ENCODE assay signal across 8 cellular contexts in genomic region chr11:46918778-46919513, GRCh38. TPM values are rescaled to one million over a fixed set of nuclear protein-coding genes. Genes with fewer than 3 reads are reported as not detected.
A peak's percentile ranks its signal among the peaks of the same experiment; 100 is the strongest.
DNase-seq lines count a peak whose midpoint lies in the region; ATAC-seq, FAIRE-seq and TF ChIP-seq lines count a peak whose summit lies in the region.

No MANE protein-coding gene starts in this region.

- H3K4ac ChIP-seq in mesenchymal stem cell (ENCODE audit: low read depth in 1 of 2, low read length in 2 of 2), result peak overlapping the region in 1 of 2 experiments; percentile 76

- DNase-seq in activated naive CD4-positive, alpha-beta T cell treated with Interleukin-2 at 50 U/mL for 16 hours, result no peak
- DNase-seq in astrocyte (ENCODE audit: low read depth), result no peak
- peak; percentile 32 for DNase-seq in mesenchymal stem cell
- no peak for DNase-seq in upper lobe of right lung
- no peak for DNase-seq in A172 (ENCODE audit: low spot score)
- no peak for DNase-seq in HK-2 (ENCODE audit: unreplicated experiment)

- no peaks in the 10 kb centered on the region for H3K9me3 Mint-ChIP-seq in activated naive CD4-positive, alpha-beta T cell treated with anti-CD3 and anti-CD28 coated beads, Interleukin-2, amount 50 U/mL, for 24 hours
- H3K9me3 Mint-ChIP-seq in astrocyte (ENCODE audit: unreplicated experiment), result no peaks in the 10 kb centered on the region

- H3K27me3 ChIP-seq in astrocyte (ENCODE audit: insufficient read depth, low read length) (no peaks in the 10 kb centered on the region), mesenchymal stem cell (ENCODE audit: control insufficient read depth in 1 of 2, insufficient read depth in 1 of 2, low read length in 2 of 2) (no peaks in the 10 kb centered on the region), upper lobe of right lung (peaks cover 26% of the 10 kb centered on the region)

- H2BK120ac ChIP-seq in mesenchymal stem cell (ENCODE audit: low read depth, low read length), result peak overlapping the region; percentile 71

- no peaks in the 10 kb centered on the region for H3K36me3 Mint-ChIP-seq in activated naive CD4-positive, alpha-beta T cell treated with anti-CD3 and anti-CD28 coated beads, Interleukin-2, amount 50 U/mL, for 24 hours
- H3K36me3 Mint-ChIP-seq in astrocyte (ENCODE audit: low read depth, unreplicated experiment), result no peaks in the 10 kb centered on the region

- H3K4me3 ChIP-seq in astrocyte (ENCODE audit: insufficient read depth, low read depth, low read length) (peak overlapping the region; percentile 41), mesenchymal stem cell (ENCODE audit: insufficient read depth in 1 of 2, low read depth in 1 of 2, low read length in 2 of 2) (peak overlapping the region; percentile 69 to 79), upper lobe of right lung (peak overlapping the region; percentile 8)

- H3K4me2 ChIP-seq in astrocyte (ENCODE audit: low read length), result peak overlapping the region; percentile 92
- H3K4me2 ChIP-seq in mesenchymal stem cell (ENCODE audit: low read length, poor library complexity, severe bottlenecking), result peak overlapping the region; percentile 77

- peak overlapping the region; percentile 97 for H2BK15ac ChIP-seq in mesenchymal stem cell (ENCODE audit: low read depth, poor library complexity, severe bottlenecking)

- WGBS in mesenchymal stem cell, result 7% methylated on average over 17 of the region's 17 CpGs

- peak overlapping the region; percentile 41 for H4K8ac ChIP-seq in mesenchymal stem cell (ENCODE audit: low read length)

- peaks cover 24% of the 10 kb centered on the region for H3K4me1 Mint-ChIP-seq in activated naive CD4-positive, alpha-beta T cell treated with anti-CD3 and anti-CD28 coated beads, Interleukin-2, amount 50 U/mL, for 24 hours
- H3K4me1 Mint-ChIP-seq in astrocyte (ENCODE audit: low read depth, unreplicated experiment), result peaks cover 43% of the 10 kb centered on the region

- H3K14ac ChIP-seq in mesenchymal stem cell (ENCODE audit: low read length in 2 of 2), result peak overlapping the region in 1 of 2 experiments; percentile 57

- no peak overlapping the region for H2BK5ac ChIP-seq in mesenchymal stem cell (ENCODE audit: low read depth, low read length, poor library complexity, severe bottlenecking)

- H2AFZ ChIP-seq in astrocyte (ENCODE audit: low read depth, low read length) (peak overlapping the region; percentile 42), mesenchymal stem cell (ENCODE audit: low read depth, low read length) (peak overlapping the region; percentile 55)

- H2BK12ac ChIP-seq in mesenchymal stem cell (ENCODE audit: low read length in 2 of 2), result peak overlapping the region; percentile 69 to 82

- H4K20me1 ChIP-seq in astrocyte (ENCODE audit: insufficient read depth, low read length), result no peaks in the 10 kb centered on the region

- intact Hi-C loops in upper lobe of right lung (cut with DNase I), result no loop called here

- no peaks in the 10 kb centered on the region for H3K79me1 ChIP-seq in mesenchymal stem cell (replicated peaks; ENCODE audit: low read length, poor library complexity, severe bottlenecking)

- H3K27me3 Mint-ChIP-seq in activated naive CD4-positive, alpha-beta T cell treated with anti-CD3 and anti-CD28 coated beads, Interleukin-2, amount 50 U/mL, for 24 hours, result peaks cover 43% of the 10 kb centered on the region
- no peaks in the 10 kb centered on the region for H3K27me3 Mint-ChIP-seq in astrocyte (ENCODE audit: low read depth, unreplicated experiment)

- no peak for FAIRE-seq in astrocyte (lab: Jason Lieb, UNC)

- H3K9ac ChIP-seq in astrocyte (ENCODE audit: low read length) (peak overlapping the region; percentile 44), mesenchymal stem cell (ENCODE audit: low read length) (peak overlapping the region; percentile 70)

- TF ChIP-seq CTCF in astrocyte (IDR thresholded peaks at IDR 0.05; ENCODE audit: insufficient read depth, low read depth, low read length) (no peak), upper lobe of right lung (IDR thresholded peaks at IDR 0.05) (no peak)

- peak overlapping the region; percentile 40 to 80 for H3K18ac ChIP-seq in mesenchymal stem cell (ENCODE audit: low read depth in 1 of 2, low read length in 2 of 2)

- no peaks in the 10 kb centered on the region for H3K36me3 ChIP-seq in astrocyte (ENCODE audit: insufficient read depth, low read length)
- no peaks in the 10 kb centered on the region for H3K36me3 ChIP-seq in mesenchymal stem cell (ENCODE audit: control insufficient read depth in 1 of 2, insufficient read depth in 2 of 2, low read depth in 1 of 2, low read length in 2 of 2)
- H3K36me3 ChIP-seq in upper lobe of right lung, result no peaks in the 10 kb centered on the region

- H3K9me3 ChIP-seq in astrocyte (ENCODE audit: insufficient read depth, low read depth, low read length) (no peaks in the 10 kb centered on the region), mesenchymal stem cell (ENCODE audit: control insufficient read depth, low read length) (no peaks in the 10 kb centered on the region), upper lobe of right lung (no peaks in the 10 kb centered on the region)

- H3K4me3 Mint-ChIP-seq in activated naive CD4-positive, alpha-beta T cell treated with anti-CD3 and anti-CD28 coated beads, Interleukin-2, amount 50 U/mL, for 24 hours, result peak overlapping the region; percentile 77
- peak overlapping the region; percentile 86 for H3K4me3 Mint-ChIP-seq in astrocyte (ENCODE audit: unreplicated experiment)

- ATAC-seq in upper lobe of right lung (no peak), HG03354 (IDR thresholded peaks at IDR 0.05; ENCODE audit: poor library complexity, severe bottlenecking, unreplicated experiment) (no peak)

- no peak overlapping the region for H3K23ac ChIP-seq in mesenchymal stem cell (ENCODE audit: low read length in 2 of 2)

- H3K27ac Mint-ChIP-seq in activated naive CD4-positive, alpha-beta T cell treated with anti-CD3 and anti-CD28 coated beads, Interleukin-2, amount 50 U/mL, for 24 hours, result no peak overlapping the region
- H3K27ac Mint-ChIP-seq in astrocyte (ENCODE audit: unreplicated experiment), result peak overlapping the region; percentile 10

- H4K91ac ChIP-seq in mesenchymal stem cell (ENCODE audit: low read length), result no peak overlapping the region

- H3K4me1 ChIP-seq in astrocyte (ENCODE audit: insufficient read depth, low read length) (peaks cover 43% of the 10 kb centered on the region), mesenchymal stem cell (ENCODE audit: control insufficient read depth, insufficient read depth, low read depth, low read length) (peaks cover 20% of the 10 kb centered on the region), upper lobe of right lung (peaks cover 18% of the 10 kb centered on the region)

- no peaks in the 10 kb centered on the region for H3K79me2 ChIP-seq in astrocyte (ENCODE audit: insufficient read depth, low read length)

- H2AK5ac ChIP-seq in mesenchymal stem cell (ENCODE audit: low read length, severe bottlenecking), result no peak overlapping the region

- H3K27ac ChIP-seq in astrocyte (ENCODE audit: low read depth, low read length) (peak overlapping the region; percentile 86), mesenchymal stem cell (ENCODE audit: low read length, poor library complexity, severe bottlenecking) (no peak overlapping the region), upper lobe of right lung (peak overlapping the region; percentile 14)

RNA-seq across cellular contexts. Expression of gene LRP4, which starts 0.6 kb away (rescaled TPM):
- total RNA-seq in astrocyte, result 19.0 and 19.9 TPM in 2 replicates
- 25.1 TPM for polyA plus RNA-seq in mesenchymal stem cell (2013, experiment 1 of 2)
- polyA plus RNA-seq in mesenchymal stem cell (2013, experiment 2 of 2), result 23.9 TPM
- 14.0 TPM for total RNA-seq in upper lobe of right lung
- 0.81 and 1.3 TPM in 2 replicates for total RNA-seq in A172 (2014; rRNA removed; shearing (Covaris generic))

RNA-seq across cellular contexts. Expression of gene CSTPP1, which starts 17.6 kb away (rescaled TPM):
- total RNA-seq in astrocyte, result 29.6 and 34.2 TPM in 2 replicates
- polyA plus RNA-seq in mesenchymal stem cell (2013, experiment 1 of 2), result 29.3 TPM
- 28.4 TPM for polyA plus RNA-seq in mesenchymal stem cell (2013, experiment 2 of 2)
- total RNA-seq in upper lobe of right lung, result 26.2 TPM
- total RNA-seq in A172 (2014; rRNA removed; shearing (Covaris generic)), result 51.0 and 60.4 TPM in 2 replicates

Comparison
In these comparisons a context has a peak if more than half of its experiments do, and no peak if none do; other contexts are left out.
1. H3K4me3 ChIP-seq: peak in every context shown above with its lines; median percentile 74 in mesenchymal stem cell; 41 in astrocyte; 8 in upper lobe of right lung.